Comparison of ENCODE assay signal across 14 cellular contexts in genomic region chr6:26575494-26575939, GRCh38. TPM values are rescaled to one million over a fixed set of nuclear protein-coding genes. Genes with fewer than 3 reads are reported as not detected.
DNase-seq lines count a peak whose midpoint lies in the region; ATAC-seq, FAIRE-seq and TF ChIP-seq lines count a peak whose summit lies in the region.
"Had no signal": no experiment of that assay in that cellular context is flagged by ENCODE, and none has a peak within 500 bp of the region (broad histone marks: within the 10 kb centered on the region; RNA-seq: fewer than 3 reads in every experiment).

No MANE protein-coding gene starts in this region.

- no peak overlapping the region for H3K27ac Mint-ChIP-seq in activated T-helper 17 cell treated with anti-CD3 and anti-CD28 coated beads, Interleukin-2, amount 50 U/mL, for 72 hours
- H3K27ac Mint-ChIP-seq in nephron progenitor cell, result no peak overlapping the region
- H3K27ac Mint-ChIP-seq: immature natural killer cell had no signal

- ATAC-seq in activated T-helper 17 cell treated with anti-CD3 and anti-CD28 coated beads, Interleukin-2, amount 50 U/mL, for 72 hours (replicated peaks), result no peak
- no peak for ATAC-seq in GM19463 (IDR thresholded peaks at IDR 0.05; ENCODE audit: unreplicated experiment)

- H3K4me1 Mint-ChIP-seq in activated T-helper 17 cell treated with anti-CD3 and anti-CD28 coated beads, Interleukin-2, amount 50 U/mL, for 72 hours, result peaks cover 22% of the 10 kb centered on the region
- peaks cover 6% of the 10 kb centered on the region for H3K4me1 Mint-ChIP-seq in nephron progenitor cell

- peaks cover 24% of the 10 kb centered on the region for H3K36me3 Mint-ChIP-seq in activated T-helper 17 cell treated with anti-CD3 and anti-CD28 coated beads, Interleukin-2, amount 50 U/mL, for 72 hours (ENCODE audit: low read depth)
- H3K36me3 Mint-ChIP-seq in nephron progenitor cell (ENCODE audit: low read depth), result no peaks in the 10 kb centered on the region
- H3K36me3 Mint-ChIP-seq: immature natural killer cell had no signal

- H3K4me3 ChIP-seq in H7 (ENCODE audit: insufficient read depth, low read depth, low read length), result peak overlapping the region; percentile 4; the same call in 1 of the 2 replicates
- H3K4me3 ChIP-seq in epithelial cell of esophagus (ENCODE audit: low read length), result no peak overlapping the region
- H3K4me3 ChIP-seq: breast epithelium, sigmoid colon, tibial nerve had no signal

- TF ChIP-seq CTCF in epithelial cell of esophagus (IDR thresholded peaks at IDR 0.05; ENCODE audit: insufficient read depth, low read depth, low read length, missing control alignments) (no peak), nephron progenitor cell (IDR thresholded peaks at IDR 0.05) (no peak)

- DNase-seq in H7 (no peak), RCC 7860 (ENCODE audit: low spot score) (peak; percentile 62), epithelial cell of esophagus (ENCODE audit: low read depth) (peak; percentile 65), nephron progenitor cell (no peak)
- DNase-seq in stimulated activated naive CD4-positive, alpha-beta T cell treated with Interleukin-2 at 50 U/mL for 16 hours (lab: John Stamatoyannopoulos, UW), result no peak
- DNase-seq: immature natural killer cell, NCI-H1930, RPMI8226, sigmoid colon had no signal

- H3K4me3 Mint-ChIP-seq in activated T-helper 17 cell treated with anti-CD3 and anti-CD28 coated beads, Interleukin-2, amount 50 U/mL, for 72 hours, result no peak overlapping the region
- no peak overlapping the region for H3K4me3 Mint-ChIP-seq in nephron progenitor cell

- peak; percentile 65 for FAIRE-seq in A204.1 (lab: Jason Lieb, UNC)
- FAIRE-seq in RCC 7860 (lab: Jason Lieb, UNC), result no peak

- peaks cover 8% of the 10 kb centered on the region for H3K9me3 Mint-ChIP-seq in activated T-helper 17 cell treated with anti-CD3 and anti-CD28 coated beads, Interleukin-2, amount 50 U/mL, for 72 hours
- peaks cover 28% of the 10 kb centered on the region for H3K9me3 Mint-ChIP-seq in nephron progenitor cell

- H3K27me3 Mint-ChIP-seq in activated T-helper 17 cell treated with anti-CD3 and anti-CD28 coated beads, Interleukin-2, amount 50 U/mL, for 72 hours, result no peaks in the 10 kb centered on the region
- peaks cover 87% of the 10 kb centered on the region for H3K27me3 Mint-ChIP-seq in nephron progenitor cell (ENCODE audit: low read depth, poor library complexity)

- H3K27me3 ChIP-seq in H7 (ENCODE audit: control insufficient read depth, insufficient read depth, low read length), result no peaks in the 10 kb centered on the region

- no peaks in the 10 kb centered on the region for H3K36me3 ChIP-seq in H7 (replicated peaks; ENCODE audit: control insufficient read depth, insufficient read depth, low read length)
- H3K36me3 ChIP-seq: breast epithelium, sigmoid colon, tibial nerve had no signal

RNA-seq across cellular contexts. Expression of gene ABT1, which starts 21.2 kb away (rescaled TPM):
- total RNA-seq in H7 (2014; rRNA removed; shearing (Covaris generic)), result 29.9 and 30.6 TPM in 2 replicates
- 10 to 100 TPM; 24.5 to 30.0 TPM for total RNA-seq in activated T-helper 17 cell treated with anti-CD3 and anti-CD28 coated beads, Interleukin-2, amount 50 U/mL, for 72 hours

RNA-seq across cellular contexts. Expression of gene HMGN4, which starts 37.4 kb away (rescaled TPM):
- total RNA-seq in H7 (2014; rRNA removed; shearing (Covaris generic)), result 88.9 and 93.0 TPM in 2 replicates
- 10 to 100 TPM; 84.3 to 90.3 TPM for total RNA-seq in activated T-helper 17 cell treated with anti-CD3 and anti-CD28 coated beads, Interleukin-2, amount 50 U/mL, for 72 hours

Comparison
In these comparisons a context has a peak if more than half of its experiments do, and no peak if none do; other contexts are left out.
1. DNase-seq: peak in RCC 7860 (single experiment) and epithelial cell of esophagus (single experiment); none in H7 (single experiment), nephron progenitor cell (single experiment) and stimulated activated naive CD4-positive, alpha-beta T cell treated with Interleukin-2 at 50 U/mL for 16 hours (single experiment).